In the genomic region with DNA sequence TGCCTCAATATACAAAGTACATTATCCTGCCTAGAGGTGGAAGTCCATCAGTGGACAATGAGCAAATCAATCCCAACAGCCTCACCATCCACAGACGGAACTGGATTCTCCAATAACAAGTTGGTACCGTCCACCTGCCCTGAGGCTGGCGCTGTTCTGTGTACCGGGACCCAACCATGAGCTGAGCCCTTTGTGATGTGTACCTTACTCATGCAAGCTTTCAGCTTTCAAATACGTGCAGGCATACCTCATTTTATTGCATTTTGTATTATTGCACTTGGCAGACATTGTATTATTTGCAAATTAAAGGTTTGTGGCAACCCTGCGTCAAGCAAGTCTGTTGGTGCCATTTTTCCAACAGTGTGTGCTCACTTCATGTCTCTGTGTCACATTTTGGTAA, we compare ENCODE assay signal across 8 cellular contexts.
"Had no signal": no experiment of that assay in that cellular context is flagged by ENCODE, and none has a peak within 500 bp of the region (broad histone marks: within the 10 kb centered on the region; RNA-seq: fewer than 3 reads in every experiment).

No MANE protein-coding gene starts in this region.

- DNase-seq: GM23248, GOT3, H7, HFFc6 had no signal

- H3K9ac ChIP-seq: GM23248 had no signal

- ATAC-seq: HCT116, HepG2 had no signal

- H3K27ac ChIP-seq: GM23248, HL-60 had no signal

- H3K4me3 ChIP-seq: GM23248, HAP-1 had no signal

- H2AFZ ChIP-seq: GM23248 had no signal

- H3K36me3 ChIP-seq: HAP-1 had no signal

- H3K9me3 ChIP-seq: HAP-1 had no signal

- H3K4me1 ChIP-seq: HAP-1 had no signal
